12 cellular contexts compared by ENCODE assay signal in genomic region chr1:201708691-201709090, GRCh38.
DNase-seq lines count a peak whose midpoint lies in the region; ATAC-seq and TF ChIP-seq lines count a peak whose summit lies in the region.
"Had no signal": no experiment of that assay in that cellular context is flagged by ENCODE, and none has a peak within 500 bp of the region (broad histone marks: within the 10 kb centered on the region; RNA-seq: fewer than 3 reads in every experiment).

No MANE protein-coding gene starts in this region.

- H3K36me3 ChIP-seq in SK-N-SH (replicated peaks in 1 of 2; ENCODE audit: control insufficient read depth in 1 of 2, insufficient read depth in 2 of 2, low read length in 1 of 2): peaks cover 6 to 22% of the 10 kb centered on the region in 2 experiments
- no peaks in the 10 kb centered on the region for H3K36me3 ChIP-seq in testis (ENCODE audit: low read depth, missing control alignments)

- no peaks in the 10 kb centered on the region for H3K9me3 Mint-ChIP-seq in osteocyte (ENCODE audit: unreplicated experiment)

- ATAC-seq in SK-N-SH treated with all-trans-retinoic acid at 6 μM for 48 hours (no peak), foreskin keratinocyte (no peak)

- CTCF ChIA-PET in SK-N-SH (lab: Yijun Ruan, JAX): interaction anchor here (0.7 to 35.0 kb wide), 43 partner anchors 11 to 264 kb away, joined by 3 to 827 read pairs (median 8); partner anchors contain the start of genes IPO9 and NAV1

- peak overlapping the region; percentile 16; the same call in 1 of the 2 replicates for H3K9ac ChIP-seq in SK-N-SH

- POLR2A ChIA-PET in SK-N-SH (lab: Yijun Ruan, JAX): interaction anchor here (0.6 kb wide), 1 partner anchor 130 kb away, joined by 3 read pairs; no protein-coding TSS in a partner anchor

- no peak overlapping the region for H3K4me3 Mint-ChIP-seq in osteocyte (ENCODE audit: unreplicated experiment)

- peak overlapping the region; percentile 100 for H3K27ac Mint-ChIP-seq in osteocyte (ENCODE audit: unreplicated experiment)

- H3K4me1 ChIP-seq in SK-N-SH (ENCODE audit: control insufficient read depth in 1 of 2, insufficient read depth in 2 of 2, low read depth in 1 of 2, low read length in 1 of 2) (peaks cover 27 to 71% of the 10 kb centered on the region in 2 experiments; a peak in 3 of 4 replicates), testis (peaks cover 21% of the 10 kb centered on the region), foreskin keratinocyte (peaks cover 13% of the 10 kb centered on the region)

- H3K4me3 ChIP-seq in SK-N-SH (ENCODE audit: low read depth in 2 of 2, low read length in 1 of 2) (no peak overlapping the region), testis (no peak overlapping the region)

- no peak overlapping the region for H3K4me2 ChIP-seq in SK-N-SH

- H4K20me1 ChIP-seq in SK-N-SH (ENCODE audit: insufficient read depth): peaks cover 3% of the 10 kb centered on the region; the same call in 1 of the 2 replicates

- no peaks in the 10 kb centered on the region for H3K9me2 ChIP-seq in SK-N-SH

- no peak for DNase-seq in SK-N-SH
- no peak for DNase-seq in osteocyte (ENCODE audit: extremely low spot score, unreplicated experiment)
- DNase-seq in hepatic stellate cell (ENCODE audit: low spot score): no peak
- no peak for DNase-seq in testis
- no peak for DNase-seq in foreskin keratinocyte
- DNase-seq in NAMALWA (ENCODE audit: low spot score): no peak
- DNase-seq: DMS153, NCI-H187 treated with DMSO at 0.1 percent for 48 hours had no signal

- no peaks in the 10 kb centered on the region for H3K27me3 Mint-ChIP-seq in osteocyte (ENCODE audit: unreplicated experiment)

- peaks cover 86% of the 10 kb centered on the region for H3K79me2 ChIP-seq in SK-N-SH (ENCODE audit: insufficient read depth)

- TF ChIP-seq POLR2A in testis (IDR thresholded peaks at IDR 0.05): no peak

- H3K36me3 Mint-ChIP-seq in osteocyte (ENCODE audit: unreplicated experiment): no peaks in the 10 kb centered on the region

- H3K27ac ChIP-seq in SK-N-SH (ENCODE audit: low read depth in 2 of 2, low read length in 1 of 2): peak overlapping the region in 1 of 2 experiments; percentile 98; a peak in 2 of 4 replicates
- H3K27ac ChIP-seq in cingulate gyrus (ENCODE audit: low read depth, low read length): peak overlapping the region; percentile 77
- no peak overlapping the region for H3K27ac ChIP-seq in testis
- H3K27ac ChIP-seq in foreskin keratinocyte: no peak overlapping the region
- H3K27ac ChIP-seq: 22Rv1, C4-2B had no signal

- H3K27me3 ChIP-seq in SK-N-SH (ENCODE audit: insufficient read depth) (no peaks in the 10 kb centered on the region), testis (no peaks in the 10 kb centered on the region), foreskin keratinocyte (no peaks in the 10 kb centered on the region)

- intact Hi-C loops in testis (cut with DNase I; ENCODE audit: low total_unique reads): loop anchor here (10.0 kb wide), 1 partner anchor 144 kb away; no protein-coding TSS in a partner anchor

- TF ChIP-seq CTCF in SK-N-SH (IDR thresholded peaks at IDR 0.05) (no peak), osteocyte (IDR thresholded peaks at IDR 0.05) (no peak), testis (IDR thresholded peaks at IDR 0.05) (no peak), foreskin keratinocyte (conservative IDR thresholded peaks at IDR 0.05) (no peak)

- no peak for TF ChIP-seq RAD21 in SK-N-SH (IDR thresholded peaks at IDR 0.05; ENCODE audit: low read length)

- no peak overlapping the region for H2AFZ ChIP-seq in SK-N-SH (ENCODE audit: low read depth)

- H3K9me3 ChIP-seq in SK-N-SH (no peaks in the 10 kb centered on the region), testis (no peaks in the 10 kb centered on the region)

- TF ChIP-seq EP300 in SK-N-SH (IDR thresholded peaks at IDR 0.05; ENCODE audit: borderline replicate concordance in 1 of 2, low read depth in 1 of 2, low read length in 1 of 2): no peak

- WGBS in SK-N-SH (ENCODE audit: low lambda C conversion rate): 90% methylated on average over 5 of the region's 5 CpGs
- 90 to 95% methylated on average over 5 of the region's 5 CpGs for WGBS in testis, 2 donors

- H3K4me1 Mint-ChIP-seq in osteocyte (ENCODE audit: unreplicated experiment): peaks cover 77% of the 10 kb centered on the region

- H3F3A ChIP-seq in SK-N-SH (replicated peaks; ENCODE audit: insufficient read depth): peaks cover 66% of the 10 kb centered on the region

TF ChIP-seq in SK-N-SH, 30 proteins besides CTCF, POLR2A, EP300 and RAD21:
- TF ChIP-seq, protein P1, sequence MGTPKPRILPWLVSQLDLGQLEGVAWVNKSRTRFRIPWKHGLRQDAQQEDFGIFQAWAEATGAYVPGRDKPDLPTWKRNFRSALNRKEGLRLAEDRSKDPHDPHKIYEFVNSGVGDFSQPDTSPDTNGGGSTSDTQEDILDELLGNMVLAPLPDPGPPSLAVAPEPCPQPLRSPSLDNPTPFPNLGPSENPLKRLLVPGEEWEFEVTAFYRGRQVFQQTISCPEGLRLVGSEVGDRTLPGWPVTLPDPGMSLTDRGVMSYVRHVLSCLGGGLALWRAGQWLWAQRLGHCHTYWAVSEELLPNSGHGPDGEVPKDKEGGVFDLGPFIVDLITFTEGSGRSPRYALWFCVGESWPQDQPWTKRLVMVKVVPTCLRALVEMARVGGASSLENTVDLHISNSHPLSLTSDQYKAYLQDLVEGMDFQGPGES (IDR thresholded peaks at IDR 0.05; ENCODE audit: low read depth, low read length): no peak
- TF ChIP-seq CHD2 (IDR thresholded peaks at IDR 0.05; ENCODE audit: low read length, partially characterized antibody): no peak
- TF ChIP-seq FOSL2 (IDR thresholded peaks at IDR 0.05; ENCODE audit: borderline replicate concordance, low read depth): no peak
TF ChIP-seq in SK-N-SH: peak in this region for 0.

TF ChIP-seq in SK-N-SH treated with all-trans-retinoic acid at 6 μM for 48 hours, 23 proteins besides CTCF, POLR2A, EP300 and RAD21:
- TF ChIP-seq ZFP30 (CRISPR knock-in tag; IDR thresholded peaks at IDR 0.05) (no peak), CSDC2 (CRISPR knock-in tag; IDR thresholded peaks at IDR 0.05) (no peak), GLIS3 (CRISPR knock-in tag; IDR thresholded peaks at IDR 0.05) (no peak), PPARA (CRISPR knock-in tag; IDR thresholded peaks at IDR 0.05; ENCODE audit: borderline replicate concordance) (no peak), TOX (CRISPR knock-in tag; IDR thresholded peaks at IDR 0.05; ENCODE audit: borderline replicate concordance) (no peak), ZFP3 (CRISPR knock-in tag; IDR thresholded peaks at IDR 0.05) (no peak), ESRRG (CRISPR knock-in tag; IDR thresholded peaks at IDR 0.05) (no peak), CREB5 (CRISPR knock-in tag; IDR thresholded peaks at IDR 0.05; ENCODE audit: low read depth) (no peak), ZNF70 (CRISPR knock-in tag; IDR thresholded peaks at IDR 0.05) (no peak), ZC3H10 (CRISPR knock-in tag; IDR thresholded peaks at IDR 0.05) (no peak), ARNTL (CRISPR knock-in tag; IDR thresholded peaks at IDR 0.05; ENCODE audit: borderline replicate concordance, low read depth) (no peak), RARB (CRISPR knock-in tag; IDR thresholded peaks at IDR 0.05) (no peak)
- TF ChIP-seq, protein P2, sequence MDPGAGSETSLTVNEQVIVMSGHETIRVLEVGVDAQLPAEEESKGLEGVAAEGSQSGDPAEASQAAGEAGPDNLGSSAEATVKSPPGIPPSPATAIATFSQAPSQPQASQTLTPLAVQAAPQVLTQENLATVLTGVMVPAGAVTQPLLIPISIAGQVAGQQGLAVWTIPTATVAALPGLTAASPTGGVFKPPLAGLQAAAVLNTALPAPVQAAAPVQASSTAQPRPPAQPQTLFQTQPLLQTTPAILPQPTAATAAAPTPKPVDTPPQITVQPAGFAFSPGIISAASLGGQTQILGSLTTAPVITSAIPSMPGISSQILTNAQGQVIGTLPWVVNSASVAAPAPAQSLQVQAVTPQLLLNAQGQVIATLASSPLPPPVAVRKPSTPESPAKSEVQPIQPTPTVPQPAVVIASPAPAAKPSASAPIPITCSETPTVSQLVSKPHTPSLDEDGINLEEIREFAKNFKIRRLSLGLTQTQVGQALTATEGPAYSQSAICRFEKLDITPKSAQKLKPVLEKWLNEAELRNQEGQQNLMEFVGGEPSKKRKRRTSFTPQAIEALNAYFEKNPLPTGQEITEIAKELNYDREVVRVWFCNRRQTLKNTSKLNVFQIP (CRISPR knock-in tag; IDR thresholded peaks at IDR 0.05; ENCODE audit: borderline replicate concordance, low read depth): no peak
- TF ChIP-seq, protein P3, sequence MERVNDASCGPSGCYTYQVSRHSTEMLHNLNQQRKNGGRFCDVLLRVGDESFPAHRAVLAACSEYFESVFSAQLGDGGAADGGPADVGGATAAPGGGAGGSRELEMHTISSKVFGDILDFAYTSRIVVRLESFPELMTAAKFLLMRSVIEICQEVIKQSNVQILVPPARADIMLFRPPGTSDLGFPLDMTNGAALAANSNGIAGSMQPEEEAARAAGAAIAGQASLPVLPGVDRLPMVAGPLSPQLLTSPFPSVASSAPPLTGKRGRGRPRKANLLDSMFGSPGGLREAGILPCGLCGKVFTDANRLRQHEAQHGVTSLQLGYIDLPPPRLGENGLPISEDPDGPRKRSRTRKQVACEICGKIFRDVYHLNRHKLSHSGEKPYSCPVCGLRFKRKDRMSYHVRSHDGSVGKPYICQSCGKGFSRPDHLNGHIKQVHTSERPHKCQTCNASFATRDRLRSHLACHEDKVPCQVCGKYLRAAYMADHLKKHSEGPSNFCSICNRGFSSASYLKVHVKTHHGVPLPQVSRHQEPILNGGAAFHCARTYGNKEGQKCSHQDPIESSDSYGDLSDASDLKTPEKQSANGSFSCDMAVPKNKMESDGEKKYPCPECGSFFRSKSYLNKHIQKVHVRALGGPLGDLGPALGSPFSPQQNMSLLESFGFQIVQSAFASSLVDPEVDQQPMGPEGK (CRISPR knock-in tag; IDR thresholded peaks at IDR 0.05; ENCODE audit: borderline replicate concordance): no peak
